24 cellular contexts compared by ENCODE assay signal in genomic region chr9:30289435-30289834, GRCh38.
DNase-seq lines count a peak whose midpoint lies in the region; ATAC-seq, FAIRE-seq and TF ChIP-seq lines count a peak whose summit lies in the region.
"Had no signal": no experiment of that assay in that cellular context is flagged by ENCODE, and none has a peak within 500 bp of the region (broad histone marks: within the 10 kb centered on the region; RNA-seq: fewer than 3 reads in every experiment).

No MANE protein-coding gene starts in this region.

- no peak for FAIRE-seq in A549 (lab: Jason Lieb, UNC)
- FAIRE-seq: A204.1, D721Med, GM12878, GM12892, GM18507 had no signal

- no peak overlapping the region for H2BK120ac ChIP-seq in IMR-90 (ENCODE audit: low read depth, low read length)
- H2BK120ac ChIP-seq in neuronal stem cell (ENCODE audit: low read depth, low read length), result no peak overlapping the region

- no peak overlapping the region for H3K4me3 ChIP-seq in A549
- no peak overlapping the region for H3K4me3 ChIP-seq in IMR-90 (ENCODE audit: insufficient read depth, low read depth, low read length)
- no peak overlapping the region for H3K4me3 ChIP-seq in neuronal stem cell (ENCODE audit: low read length in 2 of 2)
- no peak overlapping the region for H3K4me3 ChIP-seq in tibial artery
- H3K4me3 ChIP-seq: BLaER1 treated with 17β-estradiol and CSF1 and Interleukin-3, amounts not matched to agents 10 nM and 100 nM; GM12878 had no signal

- POLR2A ChIA-PET in A549 (lab: Yijun Ruan, JAX) (no interaction called here), IMR-90 (lab: Charles Lee; ENCODE audit: unreplicated experiment) (no interaction called here)

- no peaks in the 10 kb centered on the region for H4K20me1 ChIP-seq in IMR-90 (ENCODE audit: insufficient read depth, low read length)
- H4K20me1 ChIP-seq: BLaER1 treated with 17β-estradiol and CSF1 and Interleukin-3, amounts not matched to agents 10 nM and 100 nM had no signal

- no peak for TF ChIP-seq RAD21 in A549 (conservative IDR thresholded peaks at IDR 0.05 in 1 of 2, IDR thresholded peaks at IDR 0.05 in 1 of 2)
- TF ChIP-seq RAD21 in IMR-90 (IDR thresholded peaks at IDR 0.05; ENCODE audit: low read length), result no peak

- CTCF ChIA-PET in A549 (lab: Yijun Ruan, JAX), result interaction anchor here (0.7 kb wide), 1 partner anchor 26 kb away, joined by 3 read pairs; no protein-coding TSS in a partner anchor
- CTCF ChIA-PET in IMR-90 (lab: Yijun Ruan, JAX), result no interaction called here

- intact Hi-C loops in IMR-90 (cut with micrococcal nuclease), result no loop called here
- intact Hi-C loops in tibial artery (cut with DNase I; ENCODE audit: low total_unique reads), result no loop called here

- H2BK20ac ChIP-seq in IMR-90 (ENCODE audit: low read depth, low read length), result no peak overlapping the region

- H3K36me3 ChIP-seq in IMR-90 (ENCODE audit: control insufficient read depth, insufficient read depth, low read length) (no peaks in the 10 kb centered on the region), neuronal stem cell (replicated peaks in 1 of 2; ENCODE audit: control insufficient read depth in 2 of 2, insufficient read depth in 2 of 2, low read length in 2 of 2) (no peaks in the 10 kb centered on the region), tibial artery (no peaks in the 10 kb centered on the region)
- H3K36me3 ChIP-seq: BLaER1 treated with 17β-estradiol and CSF1 and Interleukin-3, amounts not matched to agents 10 nM and 100 nM had no signal

- H3K4me1 ChIP-seq in A549 (no peaks in the 10 kb centered on the region), IMR-90 (ENCODE audit: control insufficient read depth, insufficient read depth, low read length) (no peaks in the 10 kb centered on the region), neuronal stem cell (ENCODE audit: control insufficient read depth in 2 of 2, insufficient read depth in 1 of 2, low read depth in 1 of 2, low read length in 2 of 2) (no peaks in the 10 kb centered on the region), tibial artery (no peaks in the 10 kb centered on the region)
- H3K4me1 ChIP-seq: Caco-2 had no signal

- H3K9ac ChIP-seq in IMR-90 (ENCODE audit: low read depth, low read length), result no peak overlapping the region
- peak overlapping the region; percentile 38 for H3K9ac ChIP-seq in neuronal stem cell (ENCODE audit: low read depth, low read length, poor library complexity)
- H3K9ac ChIP-seq: BLaER1 treated with 17β-estradiol and CSF1 and Interleukin-3, amounts not matched to agents 10 nM and 100 nM had no signal

- H2BK15ac ChIP-seq in IMR-90 (ENCODE audit: low read depth, low read length) (no peak overlapping the region), neuronal stem cell (ENCODE audit: low read length) (no peak overlapping the region)

- H3K27ac ChIP-seq in A549 (no peak overlapping the region), IMR-90 (ENCODE audit: insufficient read depth, low read length) (no peak overlapping the region), neuronal stem cell (replicated peaks; ENCODE audit: low read length) (no peak overlapping the region), tibial artery (no peak overlapping the region)
- H3K27ac ChIP-seq: BLaER1 treated with 17β-estradiol and CSF1 and Interleukin-3, amounts not matched to agents 10 nM and 100 nM; C4-2B had no signal

- no peak overlapping the region for H3K14ac ChIP-seq in IMR-90 (replicated peaks; ENCODE audit: low read depth, low read length)
- H3K14ac ChIP-seq in neuronal stem cell (ENCODE audit: low read length), result no peak overlapping the region

- in situ Hi-C loops in IMR-90 (cut with MboI; ENCODE audit: low sequenced_read_pairs), result no loop called here

- H3K79me1 ChIP-seq in IMR-90 (ENCODE audit: low read depth in 1 of 2, low read length in 2 of 2) (no peaks in the 10 kb centered on the region), neuronal stem cell (ENCODE audit: low read depth, low read length) (no peaks in the 10 kb centered on the region)

- H3K4ac ChIP-seq in IMR-90 (ENCODE audit: low read depth, low read length) (no peak overlapping the region), neuronal stem cell (ENCODE audit: low read length) (no peak overlapping the region)

- TF ChIP-seq EP300 in A549 (IDR thresholded peaks at IDR 0.05), result no peak

- no peak overlapping the region for H2AK9ac ChIP-seq in IMR-90 (replicated peaks; ENCODE audit: low read depth, low read length, poor library complexity)

- H2BK12ac ChIP-seq in neuronal stem cell (ENCODE audit: low read length), result no peak overlapping the region

- dilution Hi-C loops in IMR-90 (cut with HindIII; ENCODE audit: low sequenced_read_pairs, unreplicated experiment), result no loop called here

- DNase-seq in A549 (ENCODE audit: low read depth in 1 of 2, low spot score in 1 of 2), result no peak
- DNase-seq in IMR-90, result no peak
- DNase-seq in neuronal stem cell (ENCODE audit: low spot score), result no peak
- no peak for DNase-seq in tibial artery
- DNase-seq in NCI-H1436 treated with DMSO at 0.1 percent for 48 hours (lab: John Stamatoyannopoulos, UW), result no peak
- DNase-seq: 8988T; AML-193; Caco-2; Calu3; CD4-positive, alpha-beta T cell; CD8-positive, alpha-beta T cell; DMS153; DMS53; DMS79; DND-41; EL; GDM1 had no signal

- H3K4me2 ChIP-seq in A549 (no peak overlapping the region), IMR-90 (ENCODE audit: low read depth, low read length) (no peak overlapping the region), neuronal stem cell (ENCODE audit: insufficient read depth, low read length, poor library complexity, severe bottlenecking) (no peak overlapping the region)
- H3K4me2 ChIP-seq: BLaER1 treated with 17β-estradiol and CSF1 and Interleukin-3, amounts not matched to agents 10 nM and 100 nM had no signal

- H4K91ac ChIP-seq in IMR-90 (ENCODE audit: insufficient read depth, low read depth, low read length) (no peak overlapping the region), neuronal stem cell (ENCODE audit: low read depth, low read length, poor library complexity) (no peak overlapping the region)

- H2AFZ ChIP-seq in IMR-90 (replicated peaks; ENCODE audit: low read length, poor library complexity) (no peak overlapping the region), neuronal stem cell (ENCODE audit: low read length) (no peak overlapping the region)

- TF ChIP-seq CTCF in A549 (IDR thresholded peaks at IDR 0.05) (no peak), IMR-90 (conservative IDR thresholded peaks at IDR 0.05; ENCODE audit: low read depth, low read length) (no peak), tibial artery (IDR thresholded peaks at IDR 0.05) (no peak)

- no peak overlapping the region for H3K23ac ChIP-seq in IMR-90 (ENCODE audit: low read depth, low read length)
- H3K23ac ChIP-seq in neuronal stem cell (ENCODE audit: low read depth, low read length, poor library complexity), result no peak overlapping the region

- H2BK5ac ChIP-seq in IMR-90 (ENCODE audit: low read depth, low read length, poor library complexity, severe bottlenecking) (no peak overlapping the region), neuronal stem cell (ENCODE audit: low read length) (no peak overlapping the region)

- no peaks in the 10 kb centered on the region for H3K9me1 ChIP-seq in IMR-90 (ENCODE audit: insufficient read depth, low read length)

- ATAC-seq in A549 (no peak), IMR-90 (ENCODE audit: low read depth) (no peak)
- ATAC-seq: CD8-positive, alpha-beta T cell had no signal

- no peaks in the 10 kb centered on the region for H3K27me3 ChIP-seq in IMR-90 (ENCODE audit: control insufficient read depth, insufficient read depth, low read length)
- no peaks in the 10 kb centered on the region for H3K27me3 ChIP-seq in neuronal stem cell (ENCODE audit: control insufficient read depth in 3 of 3, insufficient read depth in 3 of 3, low read depth in 1 of 3, low read length in 3 of 3)
- H3K27me3 ChIP-seq in tibial artery, result no peaks in the 10 kb centered on the region
- H3K27me3 ChIP-seq: BLaER1 treated with 17β-estradiol and CSF1 and Interleukin-3, amounts not matched to agents 10 nM and 100 nM had no signal

- H3K56ac ChIP-seq in IMR-90 (ENCODE audit: extremely low read depth, insufficient read depth, low read length), result no peak overlapping the region

- no peaks in the 10 kb centered on the region for H3K9me3 ChIP-seq in A549
- peaks cover 2% of the 10 kb centered on the region; the same call in 1 of the 2 replicates for H3K9me3 ChIP-seq in IMR-90 (ENCODE audit: control insufficient read depth, insufficient read depth, low read length)
- H3K9me3 ChIP-seq in neuronal stem cell (replicated peaks in 1 of 2; ENCODE audit: control insufficient read depth in 2 of 2, insufficient read depth in 1 of 2, low read depth in 1 of 2, low read length in 2 of 2), result no peaks in the 10 kb centered on the region
- no peaks in the 10 kb centered on the region for H3K9me3 ChIP-seq in tibial artery
- H3K9me3 ChIP-seq: Caco-2 had no signal

- H3K18ac ChIP-seq in IMR-90 (ENCODE audit: low read depth, low read length) (no peak overlapping the region), neuronal stem cell (ENCODE audit: low read length) (no peak overlapping the region)

- H4K8ac ChIP-seq in IMR-90 (ENCODE audit: low read depth in 2 of 2, low read length in 2 of 2) (no peak overlapping the region), neuronal stem cell (ENCODE audit: low read depth, low read length) (no peak overlapping the region)

- no peak overlapping the region for H4K5ac ChIP-seq in IMR-90 (ENCODE audit: low read depth, low read length)

- TF ChIP-seq POLR2A in A549 (IDR thresholded peaks at IDR 0.05; ENCODE audit: low read length), result no peak
- TF ChIP-seq POLR2A in IMR-90 (IDR thresholded peaks at IDR 0.05; ENCODE audit: low read depth, low read length), result no peak

- BruUV-seq in IMR-90 (replicated peaks; lab: Mats Ljungman, UMichigan), result no TSS peak

- H2AK5ac ChIP-seq in IMR-90 (ENCODE audit: low read depth, low read length), result no peak overlapping the region
- H2AK5ac ChIP-seq in neuronal stem cell (ENCODE audit: low read depth, low read length), result no peak overlapping the region

- WGBS in A549 (ENCODE audit: missing lambda C conversion rate), result 0% methylated on average over 2 of the region's 2 CpGs
- WGBS in IMR-90 (ENCODE audit: extremely low coverage in 2 of 2, insufficient read length in 1 of 2), 2 experiments, result no CpG with 5 or more reads among the region's 2 CpGs
- no CpG with 5 or more reads among the region's 2 CpGs for WGBS in neuronal stem cell (ENCODE audit: extremely low coverage in 2 of 2, insufficient read length in 2 of 2, insufficient replicate concordance in 1 of 2), 2 donors

TF ChIP-seq in A549, 52 proteins besides CTCF, POLR2A, EP300 and RAD21 (continues in another document):
- TF ChIP-seq ZSCAN20 (CRISPR knock-in tag; IDR thresholded peaks at IDR 0.05) (no peak), RFX5 (IDR thresholded peaks at IDR 0.05) (no peak), EHF (CRISPR knock-in tag; IDR thresholded peaks at IDR 0.05) (no peak), MAFK (IDR thresholded peaks at IDR 0.05; ENCODE audit: partially characterized antibody) (peak; percentile 49)

TF ChIP-seq in IMR-90, 13 proteins besides CTCF, POLR2A, EP300 and RAD21 (continues in another document):
- no peak for TF ChIP-seq RFX5 (IDR thresholded peaks at IDR 0.05; ENCODE audit: low read depth, low read length)
- TF ChIP-seq MAFK (IDR thresholded peaks at IDR 0.05; ENCODE audit: low read depth, low read length), result peak; percentile 38
